Comparison of ENCODE assay signal across 8 cellular contexts in the genomic region with DNA sequence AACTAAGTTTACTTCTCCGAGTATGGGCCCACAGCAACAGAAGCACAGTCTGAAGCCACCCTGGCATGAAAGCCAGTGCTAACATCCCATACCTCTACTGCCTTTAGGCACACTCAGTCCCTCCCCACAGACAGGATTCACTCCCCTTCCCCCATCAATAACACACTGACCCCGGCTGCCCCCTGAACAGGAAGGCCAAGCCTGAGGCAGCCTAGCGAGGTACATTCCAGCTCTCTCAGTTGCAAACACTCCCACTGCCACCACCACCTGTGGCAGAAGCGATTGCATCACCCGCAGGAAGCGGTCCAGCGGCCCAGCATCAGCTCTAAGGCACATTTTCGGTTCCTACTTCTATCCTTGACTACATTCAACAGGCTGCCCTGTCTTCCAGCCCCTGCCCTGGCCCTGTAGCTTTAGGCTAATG.
DNase-seq lines count a peak whose midpoint lies in the region; ATAC-seq lines count a peak whose summit lies in the region.

No MANE protein-coding gene starts in this region.

- ATAC-seq in GM19328 (IDR thresholded peaks at IDR 0.05; ENCODE audit: unreplicated experiment) (peak; percentile 89), HG03159 (IDR thresholded peaks at IDR 0.05; ENCODE audit: unreplicated experiment) (peak; percentile 94)
- ATAC-seq in stimulated activated naive CD8-positive, alpha-beta T cell treated with anti-CD3 and anti-CD28 coated beads, Interleukin-15, amount 100 ng/mL, for 72 hours: peak; percentile 96

- H3K4me1 Mint-ChIP-seq in stimulated activated naive CD8-positive, alpha-beta T cell treated with anti-CD3 and anti-CD28 coated beads, Interleukin-15, amount 100 ng/mL, for 72 hours: peaks cover 28% of the 10 kb centered on the region

- peaks cover 0 to 8% of the 10 kb centered on the region in 2 donors for H3K9me3 Mint-ChIP-seq in stimulated activated naive CD8-positive, alpha-beta T cell treated with anti-CD3 and anti-CD28 coated beads, Interleukin-15, amount 100 ng/mL, for 72 hours

- peak overlapping the region; percentile 68 to 69 for H3K4me3 Mint-ChIP-seq in stimulated activated naive CD8-positive, alpha-beta T cell treated with anti-CD3 and anti-CD28 coated beads, Interleukin-15, amount 100 ng/mL, for 72 hours

- H3K27me3 Mint-ChIP-seq in stimulated activated naive CD8-positive, alpha-beta T cell treated with anti-CD3 and anti-CD28 coated beads, Interleukin-15, amount 100 ng/mL, for 72 hours: peaks cover 25% of the 10 kb centered on the region

- H3K27ac Mint-ChIP-seq in stimulated activated naive CD8-positive, alpha-beta T cell treated with anti-CD3 and anti-CD28 coated beads, Interleukin-15, amount 100 ng/mL, for 72 hours: peak overlapping the region; percentile 95 to 97

- DNase-seq in DMS53 treated with DMSO at 0.1 percent for 48 hours (lab: John Stamatoyannopoulos, UW; ENCODE audit: unreplicated experiment): peak; percentile 22
- peak; percentile 52 for DNase-seq in SIG-M5 (lab: John Stamatoyannopoulos, UW)
- peak; percentile 85 for DNase-seq in germinal center (ENCODE audit: low spot score)
- peak; percentile 65 to 80 for DNase-seq in stimulated activated naive CD8-positive, alpha-beta T cell treated with anti-CD3 and anti-CD28 coated beads, Interleukin-15, amount 100 ng/mL, for 72 hours
- no peak for DNase-seq in central memory CD4-positive, alpha-beta T cell
- no peak for DNase-seq in NCI-H2171 treated with DMSO at 0.1 percent for 48 hours (lab: John Stamatoyannopoulos, UW)

Comparison
In these comparisons a context has a peak if more than half of its experiments do, and no peak if none do; other contexts are left out.
1. DNase-seq: peak in DMS53 treated with DMSO at 0.1 percent for 48 hours (single experiment), SIG-M5 (single experiment), germinal center (single experiment) and stimulated activated naive CD8-positive, alpha-beta T cell treated with anti-CD3 and anti-CD28 coated beads, Interleukin-15, amount 100 ng/mL, for 72 hours (2 of 2); none in central memory CD4-positive, alpha-beta T cell (single experiment) and NCI-H2171 treated with DMSO at 0.1 percent for 48 hours (single experiment).
2. Peak in every context shown above with its lines, with median percentiles within 50 percentile points of each other: ATAC-seq.